13 cellular contexts compared by ENCODE assay signal in the genomic region with DNA sequence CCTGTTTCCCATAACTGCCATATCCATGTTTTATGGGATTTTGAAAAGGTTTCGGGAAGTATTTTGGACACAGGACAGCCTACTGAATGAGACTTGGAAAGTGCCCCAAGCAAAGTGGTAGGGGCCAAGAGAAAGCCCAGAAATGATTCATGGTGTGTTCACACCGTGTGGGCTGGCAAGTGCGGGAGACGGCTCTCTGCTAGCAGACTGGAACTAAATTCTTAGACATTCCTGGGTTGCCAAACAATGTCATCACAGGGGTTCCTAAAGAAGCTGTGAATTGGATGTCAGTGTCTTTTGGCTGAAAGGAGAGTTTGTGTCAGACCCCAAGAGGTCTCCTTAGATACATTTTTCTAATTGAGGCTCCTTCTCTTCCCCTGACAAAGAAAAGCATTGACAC.
A peak's percentile ranks its signal among the peaks of the same experiment; 100 is the strongest.
DNase-seq lines count a peak whose midpoint lies in the region; ATAC-seq, FAIRE-seq and TF ChIP-seq lines count a peak whose summit lies in the region.
"Had no signal": no experiment of that assay in that cellular context is flagged by ENCODE, and none has a peak within 500 bp of the region (broad histone marks: within the 10 kb centered on the region; RNA-seq: fewer than 3 reads in every experiment).

No MANE protein-coding gene starts in this region.

- no peak for TF ChIP-seq RAD21 in GM12878 (IDR thresholded peaks at IDR 0.05; ENCODE audit: insufficient read depth, low read depth, low read length)

- in situ Hi-C loops in GM12878 (cut with MboI) = no loop called here

- H3K36me3 Mint-ChIP-seq in GM23338 (ENCODE audit: low read depth) = no peaks in the 10 kb centered on the region
- no peaks in the 10 kb centered on the region for H3K36me3 Mint-ChIP-seq in Calu3 (ENCODE audit: insufficient read depth, unreplicated experiment)
- H3K36me3 Mint-ChIP-seq: activated naive CD4-positive, alpha-beta T cell treated with anti-CD3 and anti-CD28 coated beads, Interleukin-2, amount 10 ng/mL, durations not matched to agents 7 days and 5 days had no signal

- no peaks in the 10 kb centered on the region for H3K36me3 ChIP-seq in GM23338 (ENCODE audit: insufficient read depth)
- H3K36me3 ChIP-seq in GM12878 (ENCODE audit: control insufficient read depth in 2 of 2, insufficient read depth in 2 of 2, low read length in 1 of 2) = no peaks in the 10 kb centered on the region
- H3K36me3 ChIP-seq: left ventricle myocardium inferior had no signal

- H3K9me3 Mint-ChIP-seq in GM23338 (peaks cover 4% of the 10 kb centered on the region; the same call in 1 of the 3 replicates), Calu3 (ENCODE audit: low read depth, unreplicated experiment) (peaks cover 10% of the 10 kb centered on the region)

- intact Hi-C loops in GM12878 (cut with micrococcal nuclease; ENCODE audit: unreplicated experiment) = no loop called here
- intact Hi-C loops in Calu3 (cut with micrococcal nuclease; ENCODE audit: unreplicated experiment) = no loop called here

- peak; percentile 82 for ATAC-seq in GM23338
- no peak for ATAC-seq in GM12878
- no peak for ATAC-seq in GM21423 (IDR thresholded peaks at IDR 0.05; ENCODE audit: unreplicated experiment)
- no peak for ATAC-seq in HG03460 (IDR thresholded peaks at IDR 0.05; ENCODE audit: unreplicated experiment)
- ATAC-seq: Right ventricle myocardium inferior had no signal

- H3K79me2 ChIP-seq in GM23338 (replicated peaks; ENCODE audit: insufficient read depth) (no peaks in the 10 kb centered on the region), GM12878 (ENCODE audit: control insufficient read depth, insufficient read depth, low read length) (no peaks in the 10 kb centered on the region)

- TF ChIP-seq EP300 in GM12878 (IDR thresholded peaks at IDR 0.05; ENCODE audit: borderline replicate concordance in 1 of 2, control insufficient read depth in 1 of 2, low read depth in 2 of 2, low read length in 2 of 2) = no peak

- H2AFZ ChIP-seq in GM23338 = no peak overlapping the region
- no peak overlapping the region for H2AFZ ChIP-seq in GM12878 (ENCODE audit: control insufficient read depth, low read depth, low read length)

- H3K4me1 ChIP-seq in GM23338 (ENCODE audit: insufficient read depth) = 0 out of 2 replicates have a peak, but pooled peaks cover 3% of the 10 kb centered on the region
- no peaks in the 10 kb centered on the region for H3K4me1 ChIP-seq in GM12878 (ENCODE audit: control insufficient read depth, insufficient read depth, low read length)
- H3K4me1 ChIP-seq: left ventricle myocardium inferior had no signal

- TF ChIP-seq POLR2A in GM12878 (IDR thresholded peaks at IDR 0.05; ENCODE audit: low read depth, low read length) = no peak

- no peak overlapping the region for H3K4me3 ChIP-seq in GM23338
- H3K4me3 ChIP-seq in GM12878 = no peak overlapping the region
- H3K4me3 ChIP-seq: left ventricle myocardium inferior had no signal

- H3K9ac ChIP-seq in GM12878 (ENCODE audit: control insufficient read depth, insufficient read depth, low read length) = no peak overlapping the region

- no TSS peak for BruUV-seq in GM12878 (replicated peaks; lab: Mats Ljungman, UMichigan)
- no TSS peak for BruUV-seq in Calu3 (replicated peaks; lab: Mats Ljungman, UMichigan)

- DNase-seq in A172 (ENCODE audit: low spot score) (peak; percentile 67), GM23338 (ENCODE audit: low spot score) (peak; percentile 33), GM12878 (ENCODE audit: low read depth, low spot score) (no peak), inferior parietal cortex (ENCODE audit: extremely low spot score) (peak; percentile 13), Calu3 (no peak), midbrain (lab: John Stamatoyannopoulos, UW) (no peak)
- DNase-seq: activated naive CD4-positive, alpha-beta T cell treated with anti-CD3 and anti-CD28 coated beads, Interleukin-2, amount 10 ng/mL, durations not matched to agents 7 days and 5 days; left ventricle myocardium inferior; NCI-H2227 treated with DMSO at 0.1 percent for 48 hours had no signal

- H3K27ac ChIP-seq in GM23338 (ENCODE audit: low read depth) (no peak overlapping the region), GM12878 (ENCODE audit: control insufficient read depth, insufficient read depth) (no peak overlapping the region)
- H3K27ac ChIP-seq: left ventricle myocardium inferior had no signal

- no peaks in the 10 kb centered on the region for H3K27me3 Mint-ChIP-seq in GM23338 (ENCODE audit: insufficient read depth, low read depth, poor library complexity)
- H3K27me3 Mint-ChIP-seq in Calu3 (ENCODE audit: unreplicated experiment) = no peaks in the 10 kb centered on the region
- H3K27me3 Mint-ChIP-seq: activated naive CD4-positive, alpha-beta T cell treated with anti-CD3 and anti-CD28 coated beads, Interleukin-2, amount 10 ng/mL, durations not matched to agents 7 days and 5 days had no signal

- 1% methylated on average over 4 of the region's 4 CpGs for WGBS in GM12878 (ENCODE audit: insufficient coverage, insufficient replicate concordance, low lambda C conversion rate, missing lambda C conversion rate)

- H3F3A ChIP-seq in GM23338 (replicated peaks; ENCODE audit: low read depth) = no peaks in the 10 kb centered on the region

- H3K9me3 ChIP-seq in GM12878 (replicated peaks; ENCODE audit: control insufficient read depth, insufficient read depth, low read length) = no peaks in the 10 kb centered on the region; the same call in 2 of the 3 replicates
- H3K9me3 ChIP-seq: left ventricle myocardium inferior had no signal

- RAD21 ChIA-PET in GM12878 (lab: Charles Lee; ENCODE audit: unreplicated experiment) = no interaction called here

- TF ChIP-seq CTCF in GM23338 (conservative IDR thresholded peaks at IDR 0.05; ENCODE audit: low read depth in 2 of 2) (no peak), GM12878 (IDR thresholded peaks at IDR 0.05 in 2 of 3, conservative IDR thresholded peaks at IDR 0.05 in 1 of 3; ENCODE audit: control insufficient read depth in 2 of 3, extremely low read depth in 1 of 3, insufficient read depth in 1 of 3, low read depth in 3 of 3, low read length in 3 of 3) (no peak), Calu3 (IDR thresholded peaks at IDR 0.05; ENCODE audit: unreplicated experiment) (no peak)

- SMC1A ChIA-PET in GM12878 (lab: Charles Lee; ENCODE audit: uncharacterized antibody, unreplicated experiment) = no interaction called here

- POLR2A ChIA-PET in GM12878 (lab: Charles Lee) = no interaction called here

- H3K4me2 ChIP-seq in GM23338 = no peak overlapping the region
- H3K4me2 ChIP-seq in GM12878 (ENCODE audit: control insufficient read depth, insufficient read depth) = no peak overlapping the region

- H3K4me1 Mint-ChIP-seq in GM23338 = peaks cover 13% of the 10 kb centered on the region
- H3K4me1 Mint-ChIP-seq in Calu3 (ENCODE audit: low read depth, unreplicated experiment) = no peaks in the 10 kb centered on the region
- H3K4me1 Mint-ChIP-seq: activated naive CD4-positive, alpha-beta T cell treated with anti-CD3 and anti-CD28 coated beads, Interleukin-2, amount 10 ng/mL, durations not matched to agents 7 days and 5 days had no signal

- H3K27me3 ChIP-seq in GM23338 (ENCODE audit: insufficient read depth) (no peaks in the 10 kb centered on the region), GM12878 (replicated peaks in 1 of 2; ENCODE audit: control insufficient read depth in 2 of 2, insufficient read depth in 2 of 2, low read length in 1 of 2) (no peaks in the 10 kb centered on the region)

- H3K9me2 ChIP-seq in GM23338 (ENCODE audit: insufficient read depth) = 0 out of 2 replicates have a peak, but pooled peaks cover 8% of the 10 kb centered on the region

- H3K4me3 Mint-ChIP-seq in GM23338 (no peak overlapping the region), Calu3 (ENCODE audit: low read depth, unreplicated experiment) (no peak overlapping the region)
- H3K4me3 Mint-ChIP-seq: activated naive CD4-positive, alpha-beta T cell treated with anti-CD3 and anti-CD28 coated beads, Interleukin-2, amount 10 ng/mL, durations not matched to agents 7 days and 5 days had no signal

- no peak overlapping the region for H3K27ac Mint-ChIP-seq in GM23338
- H3K27ac Mint-ChIP-seq in Calu3 (ENCODE audit: unreplicated experiment) = no peak overlapping the region
- H3K27ac Mint-ChIP-seq: activated naive CD4-positive, alpha-beta T cell treated with anti-CD3 and anti-CD28 coated beads, Interleukin-2, amount 10 ng/mL, durations not matched to agents 7 days and 5 days had no signal

- FAIRE-seq in GM12878 (lab: Jason Lieb, UNC) = no peak
- FAIRE-seq: TTC549 had no signal

- CTCF ChIA-PET in GM12878 (lab: Yijun Ruan, JAX) = no interaction called here
- CTCF ChIA-PET in Calu3 (lab: Charles Lee) = no interaction called here

- no peaks in the 10 kb centered on the region for H4K20me1 ChIP-seq in GM23338 (replicated peaks; ENCODE audit: insufficient read depth)
- H4K20me1 ChIP-seq in GM12878 (ENCODE audit: control insufficient read depth, insufficient read depth) = no peaks in the 10 kb centered on the region

TF ChIP-seq in GM23338, 12 proteins besides CTCF, POLR2A, EP300 and RAD21 (continues in another document):
- TF ChIP-seq JUNB (IDR thresholded peaks at IDR 0.05; ENCODE audit: unreplicated experiment) (no peak), EZH2 (IDR thresholded peaks at IDR 0.05; ENCODE audit: low read depth, unreplicated experiment) (no peak)

TF ChIP-seq in GM12878, 131 proteins besides CTCF, POLR2A, EP300 and RAD21 (continues in another document):
- TF ChIP-seq, protein P1, sequence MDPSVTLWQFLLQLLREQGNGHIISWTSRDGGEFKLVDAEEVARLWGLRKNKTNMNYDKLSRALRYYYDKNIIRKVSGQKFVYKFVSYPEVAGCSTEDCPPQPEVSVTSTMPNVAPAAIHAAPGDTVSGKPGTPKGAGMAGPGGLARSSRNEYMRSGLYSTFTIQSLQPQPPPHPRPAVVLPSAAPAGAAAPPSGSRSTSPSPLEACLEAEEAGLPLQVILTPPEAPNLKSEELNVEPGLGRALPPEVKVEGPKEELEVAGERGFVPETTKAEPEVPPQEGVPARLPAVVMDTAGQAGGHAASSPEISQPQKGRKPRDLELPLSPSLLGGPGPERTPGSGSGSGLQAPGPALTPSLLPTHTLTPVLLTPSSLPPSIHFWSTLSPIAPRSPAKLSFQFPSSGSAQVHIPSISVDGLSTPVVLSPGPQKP (IDR thresholded peaks at IDR 0.05; ENCODE audit: low read depth, low read length) = no peak

Comparison
In these comparisons a context has a peak if more than half of its experiments do, and no peak if none do; other contexts are left out.
1. DNase-seq: peak in A172 (single experiment), GM23338 (single experiment) and inferior parietal cortex (single experiment); none in GM12878 (single experiment), Calu3 (single experiment) and midbrain (single experiment).